In genomic region chr12:131720241-131720640, GRCh38 we compare ENCODE assay signal across 17 cellular contexts. TPM values are rescaled to one million over a fixed set of nuclear protein-coding genes. Genes with fewer than 3 reads are reported as not detected.
DNase-seq lines count a peak whose midpoint lies in the region; ATAC-seq and TF ChIP-seq lines count a peak whose summit lies in the region.
"Had no signal": no experiment of that assay in that cellular context is flagged by ENCODE, and none has a peak within 500 bp of the region (broad histone marks: within the 10 kb centered on the region; RNA-seq: fewer than 3 reads in every experiment).

No MANE protein-coding gene starts in this region.

- H3K27ac Mint-ChIP-seq in activated naive CD4-positive, alpha-beta T cell treated with anti-CD3 and anti-CD28 coated beads for 36 hours = peak overlapping the region; percentile 76
- H3K27ac Mint-ChIP-seq in endothelial cell (ENCODE audit: unreplicated experiment) = no peak overlapping the region
- peak overlapping the region; percentile 13 for H3K27ac Mint-ChIP-seq in stimulated activated memory B cell treated with anti-CD40 and anti-IgM and Interleukin-4, amounts not matched to agents 10 μg/mL and 1 μg/mL and 100 μg/mL, for 72 hours
- H3K27ac Mint-ChIP-seq: CD8-positive, alpha-beta T cell had no signal

- no peak for DNase-seq in activated naive CD4-positive, alpha-beta T cell treated with anti-CD3 and anti-CD28 coated beads for 36 hours
- DNase-seq in activated naive CD4-positive, alpha-beta T cell treated with anti-CD3 and anti-CD28 coated beads, Interleukin-2, amount 50 U/mL, for 16 hours = no peak
- DNase-seq in RWPE2 (ENCODE audit: low spot score) = no peak
- DNase-seq in endothelial cell (ENCODE audit: low spot score) = no peak
- DNase-seq in AML-193 (lab: John Stamatoyannopoulos, UW) = no peak
- DNase-seq in NCI-H82 treated with DMSO at 0.1 percent for 48 hours (lab: John Stamatoyannopoulos, UW; ENCODE audit: unreplicated experiment) = no peak
- DNase-seq: CD8-positive, alpha-beta T cell; DMS79; NCI-H1436 treated with DMSO at 0.1 percent for 48 hours; NCI-H2081; NCI-H510A treated with DMSO at 0.1 percent for 48 hours; Peyer's patch; SHP77 treated with DMSO at 0.1 percent for 48 hours had no signal

- peaks cover 15% of the 10 kb centered on the region for H3K4me1 Mint-ChIP-seq in activated naive CD4-positive, alpha-beta T cell treated with anti-CD3 and anti-CD28 coated beads for 36 hours (ENCODE audit: low read depth)
- peaks cover 14% of the 10 kb centered on the region for H3K4me1 Mint-ChIP-seq in endothelial cell (ENCODE audit: unreplicated experiment)
- no peaks in the 10 kb centered on the region for H3K4me1 Mint-ChIP-seq in stimulated activated memory B cell treated with anti-CD40 and anti-IgM and Interleukin-4, amounts not matched to agents 10 μg/mL and 1 μg/mL and 100 μg/mL, for 72 hours

- no peak for TF ChIP-seq CTCF in RWPE2 (IDR thresholded peaks at IDR 0.05; ENCODE audit: poor library complexity, severe bottlenecking)
- no peak for TF ChIP-seq CTCF in endothelial cell (IDR thresholded peaks at IDR 0.05; ENCODE audit: unreplicated experiment)

- no peak overlapping the region for H3K4me3 ChIP-seq in RWPE2 (ENCODE audit: severe bottlenecking)
- H3K4me3 ChIP-seq: BLaER1, HAP-1, Peyer's patch had no signal

- H3K9me3 Mint-ChIP-seq in activated naive CD4-positive, alpha-beta T cell treated with anti-CD3 and anti-CD28 coated beads for 36 hours = no peaks in the 10 kb centered on the region
- H3K9me3 Mint-ChIP-seq in endothelial cell (ENCODE audit: unreplicated experiment) = no peaks in the 10 kb centered on the region
- no peaks in the 10 kb centered on the region for H3K9me3 Mint-ChIP-seq in stimulated activated memory B cell treated with anti-CD40 and anti-IgM and Interleukin-4, amounts not matched to agents 10 μg/mL and 1 μg/mL and 100 μg/mL, for 72 hours
- H3K9me3 Mint-ChIP-seq: CD8-positive, alpha-beta T cell had no signal

- H3K27ac ChIP-seq in RWPE2 (ENCODE audit: poor library complexity, severe bottlenecking) = peak overlapping the region; percentile 49
- H3K27ac ChIP-seq: BLaER1, Peyer's patch had no signal

- CTCF ChIA-PET in activated naive CD4-positive, alpha-beta T cell treated with anti-CD3 and anti-CD28 coated beads for 36 hours (lab: Charles Lee) = no interaction called here

- no peaks in the 10 kb centered on the region for H3K27me3 Mint-ChIP-seq in activated naive CD4-positive, alpha-beta T cell treated with anti-CD3 and anti-CD28 coated beads for 36 hours (ENCODE audit: low read depth)
- H3K27me3 Mint-ChIP-seq in endothelial cell (ENCODE audit: unreplicated experiment) = no peaks in the 10 kb centered on the region
- H3K27me3 Mint-ChIP-seq in stimulated activated memory B cell treated with anti-CD40 and anti-IgM and Interleukin-4, amounts not matched to agents 10 μg/mL and 1 μg/mL and 100 μg/mL, for 72 hours = no peaks in the 10 kb centered on the region

- ATAC-seq in RWPE2 (ENCODE audit: low read depth) (no peak), esophagus mucosa (no peak)
- no peak for ATAC-seq in stimulated activated memory B cell treated with anti-CD40 and anti-IgM and Interleukin-4, amounts not matched to agents 10 μg/mL and 1 μg/mL and 100 μg/mL, for 72 hours
- ATAC-seq: CD8-positive, alpha-beta T cell had no signal

- H3K36me3 ChIP-seq in RWPE2 (ENCODE audit: low read depth) = peaks cover 95% of the 10 kb centered on the region

- intact Hi-C loops in activated naive CD4-positive, alpha-beta T cell treated with anti-CD3 and anti-CD28 coated beads for 36 hours (cut with micrococcal nuclease) = no loop called here

- H3K4me1 ChIP-seq in RWPE2 (ENCODE audit: insufficient read depth, poor library complexity, severe bottlenecking) = peaks cover 13% of the 10 kb centered on the region
- H3K4me1 ChIP-seq: BLaER1, HAP-1, Peyer's patch had no signal

- H3K36me3 Mint-ChIP-seq in activated naive CD4-positive, alpha-beta T cell treated with anti-CD3 and anti-CD28 coated beads for 36 hours (ENCODE audit: low read depth) = peaks cover 48% of the 10 kb centered on the region
- peaks cover 50% of the 10 kb centered on the region for H3K36me3 Mint-ChIP-seq in endothelial cell (ENCODE audit: low read depth, unreplicated experiment)
- H3K36me3 Mint-ChIP-seq in stimulated activated memory B cell treated with anti-CD40 and anti-IgM and Interleukin-4, amounts not matched to agents 10 μg/mL and 1 μg/mL and 100 μg/mL, for 72 hours = peaks cover 50% of the 10 kb centered on the region

- no peaks in the 10 kb centered on the region for H3K9me3 ChIP-seq in RWPE2 (ENCODE audit: severe bottlenecking)
- H3K9me3 ChIP-seq: BLaER1, HAP-1, Peyer's patch had no signal

- no peaks in the 10 kb centered on the region for H3K27me3 ChIP-seq in RWPE2 (ENCODE audit: insufficient read depth, poor library complexity, severe bottlenecking)
- H3K27me3 ChIP-seq: BLaER1, Peyer's patch had no signal

- H3K4me3 Mint-ChIP-seq in activated naive CD4-positive, alpha-beta T cell treated with anti-CD3 and anti-CD28 coated beads for 36 hours = no peak overlapping the region
- peak overlapping the region; percentile 5 for H3K4me3 Mint-ChIP-seq in endothelial cell (ENCODE audit: unreplicated experiment)
- H3K4me3 Mint-ChIP-seq in stimulated activated memory B cell treated with anti-CD40 and anti-IgM and Interleukin-4, amounts not matched to agents 10 μg/mL and 1 μg/mL and 100 μg/mL, for 72 hours = no peak overlapping the region
- H3K4me3 Mint-ChIP-seq: CD8-positive, alpha-beta T cell had no signal

RNA-seq across cellular contexts. Expression of gene SFSWAP, which starts 9.4 kb away (rescaled TPM):
- 10 to 100 TPM; 51.3 TPM for total RNA-seq in activated naive CD4-positive, alpha-beta T cell treated with anti-CD3 and anti-CD28 coated beads for 36 hours
- total RNA-seq in endothelial cell (ENCODE audit: unreplicated experiment) = 56.3 TPM
- total RNA-seq in esophagus mucosa = 20.8 TPM
